In the genomic region with DNA sequence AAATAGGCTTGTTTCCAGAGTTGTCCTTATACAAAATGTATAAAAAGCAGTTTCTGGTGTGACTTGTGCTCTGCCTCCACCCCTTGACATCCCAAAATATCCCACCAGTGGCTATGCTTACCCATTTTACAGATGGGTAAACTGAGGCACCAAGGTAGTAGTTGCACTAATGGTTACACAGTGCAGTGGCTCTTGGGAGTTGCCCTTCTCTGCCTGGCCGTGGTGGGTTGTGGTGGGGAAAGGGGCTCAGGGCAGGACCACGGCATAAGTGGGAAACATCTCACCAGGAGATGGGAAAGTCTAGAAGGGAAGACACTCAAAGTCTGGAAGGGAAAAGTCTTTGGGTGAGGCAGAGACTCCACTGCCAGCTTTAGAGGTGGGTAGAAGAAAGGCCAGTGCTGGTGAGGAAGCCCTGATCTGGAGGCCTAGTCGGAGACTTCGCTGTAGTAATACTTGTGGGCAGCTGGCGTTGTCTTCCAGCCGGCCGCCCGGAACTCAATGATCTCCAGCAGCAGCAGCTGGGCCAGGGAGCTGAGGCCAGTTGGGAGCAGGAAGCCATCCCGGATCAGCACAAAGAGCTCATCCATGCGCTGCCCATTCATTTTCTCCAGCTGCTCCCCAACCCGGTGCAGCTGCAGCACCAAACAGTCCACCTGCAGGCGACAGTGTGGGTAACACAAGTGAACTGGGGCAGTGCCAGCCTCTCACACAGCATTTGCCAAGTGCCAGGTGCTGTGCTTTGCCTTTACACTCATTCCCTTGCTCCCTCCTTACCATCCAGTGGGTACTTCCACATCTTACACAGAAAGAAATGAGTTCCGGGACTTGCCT, we compare ENCODE assay signal across 20 cellular contexts. TPM values are rescaled to one million over a fixed set of nuclear protein-coding genes. Genes with fewer than 3 reads are reported as not detected.
DNase-seq lines count a peak whose midpoint lies in the region; ATAC-seq and TF ChIP-seq lines count a peak whose summit lies in the region.
"Had no signal": no experiment of that assay in that cellular context is flagged by ENCODE, and none has a peak within 500 bp of the region (broad histone marks: within the 10 kb centered on the region; RNA-seq: fewer than 3 reads in every experiment).

No MANE protein-coding gene starts in this region.

- no peaks in the 10 kb centered on the region for H3K36me3 ChIP-seq in smooth muscle cell (ENCODE audit: low read depth)
- H3K36me3 ChIP-seq: ovary had no signal

- no peaks in the 10 kb centered on the region for H3K9me3 ChIP-seq in smooth muscle cell (replicated peaks; ENCODE audit: low read depth)
- H3K9me3 ChIP-seq: mucosa of descending colon, ovary, thoracic aorta had no signal

- WGBS in smooth muscle cell (ENCODE audit: low lambda C conversion rate): 96% methylated on average over 13 of the region's 13 CpGs

- peaks cover 11% of the 10 kb centered on the region for H3F3A ChIP-seq in smooth muscle cell (ENCODE audit: low read depth)

- TF ChIP-seq CTCF in endothelial cell (IDR thresholded peaks at IDR 0.05; ENCODE audit: unreplicated experiment) (no peak), smooth muscle cell (IDR thresholded peaks at IDR 0.05; ENCODE audit: borderline replicate concordance, insufficient read depth, poor library complexity, severe bottlenecking) (no peak)

- ATAC-seq in stimulated activated naive CD8-positive, alpha-beta T cell treated with anti-CD3 and anti-CD28 coated beads, Interleukin-15, Interleukin-2, amounts not matched to agents 100 U/mL and 50 U/mL, for 24 hours: no peak
- ATAC-seq in HG02852 (IDR thresholded peaks at IDR 0.05; ENCODE audit: unreplicated experiment): no peak
- ATAC-seq: mucosa of descending colon had no signal

- H3K27me3 Mint-ChIP-seq in stimulated activated naive CD8-positive, alpha-beta T cell treated with anti-CD3 and anti-CD28 coated beads, Interleukin-15, Interleukin-2, amounts not matched to agents 100 ng/mL and 50 ng/mL, for 24 hours: no peaks in the 10 kb centered on the region
- H3K27me3 Mint-ChIP-seq in endothelial cell (ENCODE audit: unreplicated experiment): peaks cover 4% of the 10 kb centered on the region

- peaks cover 9% of the 10 kb centered on the region for H3K4me1 ChIP-seq in smooth muscle cell (ENCODE audit: low read depth)

- H3K27ac Mint-ChIP-seq in stimulated activated naive CD8-positive, alpha-beta T cell treated with anti-CD3 and anti-CD28 coated beads, Interleukin-15, Interleukin-2, amounts not matched to agents 100 ng/mL and 50 ng/mL, for 24 hours: peak overlapping the region; percentile 17
- H3K27ac Mint-ChIP-seq in endothelial cell (ENCODE audit: unreplicated experiment): peak overlapping the region; percentile 96

- H3K4me3 Mint-ChIP-seq in stimulated activated naive CD8-positive, alpha-beta T cell treated with anti-CD3 and anti-CD28 coated beads, Interleukin-15, Interleukin-2, amounts not matched to agents 100 ng/mL and 50 ng/mL, for 24 hours: no peak overlapping the region
- H3K4me3 Mint-ChIP-seq in endothelial cell (ENCODE audit: unreplicated experiment): peak overlapping the region; percentile 51

- no peaks in the 10 kb centered on the region for H4K20me1 ChIP-seq in smooth muscle cell (ENCODE audit: low read depth)

- no peak overlapping the region for H3K27ac ChIP-seq in smooth muscle cell (ENCODE audit: low read depth)
- H3K27ac ChIP-seq: ovary, thoracic aorta had no signal

- peaks cover 11% of the 10 kb centered on the region for H3K79me2 ChIP-seq in smooth muscle cell (ENCODE audit: low read depth)

- H3K9ac ChIP-seq in smooth muscle cell (ENCODE audit: low read depth): no peak overlapping the region

- H3K4me2 ChIP-seq in smooth muscle cell: no peak overlapping the region
- H3K4me2 ChIP-seq: hepatocyte had no signal

- peaks cover 42% of the 10 kb centered on the region for H3K4me1 Mint-ChIP-seq in stimulated activated naive CD8-positive, alpha-beta T cell treated with anti-CD3 and anti-CD28 coated beads, Interleukin-15, Interleukin-2, amounts not matched to agents 100 ng/mL and 50 ng/mL, for 24 hours (ENCODE audit: low read depth)
- H3K4me1 Mint-ChIP-seq in endothelial cell (ENCODE audit: unreplicated experiment): peaks cover 49% of the 10 kb centered on the region

- H3K36me3 Mint-ChIP-seq in stimulated activated naive CD8-positive, alpha-beta T cell treated with anti-CD3 and anti-CD28 coated beads, Interleukin-15, Interleukin-2, amounts not matched to agents 100 ng/mL and 50 ng/mL, for 24 hours (ENCODE audit: low read depth): peaks cover 51% of the 10 kb centered on the region
- peaks cover 8% of the 10 kb centered on the region for H3K36me3 Mint-ChIP-seq in endothelial cell (ENCODE audit: low read depth, unreplicated experiment)

- H3K27me3 ChIP-seq in smooth muscle cell (ENCODE audit: low read depth): no peaks in the 10 kb centered on the region
- H3K27me3 ChIP-seq: hepatocyte, ovary had no signal

- DNase-seq in stimulated activated naive CD8-positive, alpha-beta T cell treated with anti-CD3 and anti-CD28 coated beads, Interleukin-15, Interleukin-2, amounts not matched to agents 100 U/mL and 50 U/mL, for 24 hours: no peak
- peak; percentile 86 for DNase-seq in NCI-H2196 treated with DMSO at 0.1 percent for 48 hours (lab: John Stamatoyannopoulos, UW; ENCODE audit: unreplicated experiment)
- DNase-seq in endothelial cell (ENCODE audit: low spot score): no peak
- DNase-seq in MV-4-11 (lab: John Stamatoyannopoulos, UW): no peak
- DNase-seq in NCI-H345 treated with DMSO at 0.1 percent for 48 hours (lab: John Stamatoyannopoulos, UW; ENCODE audit: unreplicated experiment): no peak
- DNase-seq in smooth muscle cell (lab: John Stamatoyannopoulos, UW; ENCODE audit: unreplicated experiment): no peak
- DNase-seq: activated CD4-positive, alpha-beta T cell treated with anti-CD3 and anti-CD28 coated beads for 1 hour; activated T-cell treated with anti-CD3 and anti-CD28 coated beads for 4 hours; AML-193; effector CD8-positive, alpha-beta T cell; KG1; mucosa of descending colon; NCI-H1105 treated with DMSO at 0.1 percent for 48 hours; ovary; stimulated activated CD4-positive, alpha-beta T cell treated with anti-CD3 and anti-CD28 coated beads, Interleukin-4, amount 100 ng/mL, for 4 hours; T1000 had no signal

- no peaks in the 10 kb centered on the region for H3K9me3 Mint-ChIP-seq in stimulated activated naive CD8-positive, alpha-beta T cell treated with anti-CD3 and anti-CD28 coated beads, Interleukin-15, Interleukin-2, amounts not matched to agents 100 ng/mL and 50 ng/mL, for 24 hours
- no peaks in the 10 kb centered on the region for H3K9me3 Mint-ChIP-seq in endothelial cell (ENCODE audit: unreplicated experiment)

- no peak overlapping the region for H2AFZ ChIP-seq in smooth muscle cell (ENCODE audit: low read depth)
- H2AFZ ChIP-seq: hepatocyte had no signal

- H3K4me3 ChIP-seq in smooth muscle cell: no peak overlapping the region
- H3K4me3 ChIP-seq: hepatocyte, mucosa of descending colon, ovary, thoracic aorta had no signal

RNA-seq across cellular contexts. Expression of gene MIF4GD, which starts 4.5 kb away (rescaled TPM):
- total RNA-seq in endothelial cell (ENCODE audit: unreplicated experiment) (15.7 TPM), smooth muscle cell (5.3 and 6.2 TPM in 2 replicates)
- polyA plus RNA-seq in smooth muscle cell: 17.0 and 20.8 TPM in 2 replicates

RNA-seq across cellular contexts. Expression of gene MRPS7, which starts 4.9 kb away (rescaled TPM):
- total RNA-seq in endothelial cell (ENCODE audit: unreplicated experiment): 63.4 TPM
- 35.1 and 37.6 TPM in 2 replicates for total RNA-seq in smooth muscle cell
- polyA plus RNA-seq in smooth muscle cell: 97.2 and 111 TPM in 2 replicates

RNA-seq across cellular contexts. Expression of gene GGA3, which starts 5.1 kb away (rescaled TPM):
- total RNA-seq in endothelial cell (ENCODE audit: unreplicated experiment) (60.8 TPM), smooth muscle cell (16.1 and 20.5 TPM in 2 replicates)
- polyA plus RNA-seq in smooth muscle cell: 23.7 and 23.9 TPM in 2 replicates

RNA-seq across cellular contexts. Expression of gene SLC25A19, which starts 22.7 kb away (rescaled TPM):
- total RNA-seq in endothelial cell (ENCODE audit: unreplicated experiment): 2.9 TPM
- 1.9 and 2.4 TPM in 2 replicates for total RNA-seq in smooth muscle cell
- polyA plus RNA-seq in smooth muscle cell: 3.6 and 6.9 TPM in 2 replicates
